Comparison of ENCODE assay signal across 7 cellular contexts in the genomic region with DNA sequence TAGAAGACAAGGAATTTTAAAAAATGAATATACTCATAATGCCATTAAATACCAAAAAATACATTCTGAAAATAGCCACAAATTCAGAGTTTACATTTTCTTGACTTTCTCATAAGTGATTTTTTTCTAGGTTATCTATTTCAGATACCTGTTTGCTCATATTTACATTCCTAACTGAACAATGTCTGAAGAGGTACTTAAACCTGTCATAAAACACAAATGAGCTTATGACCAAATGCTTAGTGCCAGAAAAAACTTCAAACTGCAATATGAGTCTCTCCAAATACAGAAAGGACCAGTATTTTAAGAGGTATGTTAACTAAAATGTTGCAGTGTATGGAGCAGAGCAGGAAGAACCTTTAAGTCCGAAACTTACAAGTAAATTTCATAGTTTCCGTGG.
DNase-seq lines count a peak whose midpoint lies in the region; ATAC-seq, FAIRE-seq and TF ChIP-seq lines count a peak whose summit lies in the region.
"Not testable (repeated sequence)": the region's sequence is repeated elsewhere in the genome, so short reads cannot be mapped to it uniquely, and the experiment has no call there.

No MANE protein-coding gene starts in this region.

- not testable (repeated sequence) for H3K4me3 ChIP-seq in left lung

- intact Hi-C loops in left lung (cut with DNase I): not testable (repeated sequence)

- DNase-seq in DMS79 (lab: John Stamatoyannopoulos, UW) (peak; percentile 18), NCI-H1417 (lab: John Stamatoyannopoulos, UW) (peak; percentile 33 to 84 (median 69)), NCI-H2107 treated with DMSO at 0.1 percent for 48 hours (lab: John Stamatoyannopoulos, UW; ENCODE audit: unreplicated experiment) (peak; percentile 25), NCI-H510A treated with DMSO at 0.1 percent for 48 hours (lab: John Stamatoyannopoulos, UW) (peak; percentile 57), NCI-H748 (lab: John Stamatoyannopoulos, UW; ENCODE audit: unreplicated experiment) (peak; percentile 31)
- not testable (repeated sequence) for DNase-seq in left lung

- TF ChIP-seq CTCF in left lung (IDR thresholded peaks at IDR 0.05): not testable (repeated sequence)

- not testable (repeated sequence) for H3K9me3 ChIP-seq in left lung

- H3K27me3 ChIP-seq in left lung: not testable (repeated sequence)

- H3K36me3 ChIP-seq in left lung: not testable (repeated sequence)

- not testable (repeated sequence) for H3K27ac ChIP-seq in left lung

- peak; percentile 91 for ATAC-seq in left lung

- FAIRE-seq in endometrium (lab: Jason Lieb, UNC): peak; percentile 12

- H3K4me1 ChIP-seq in left lung: not testable (repeated sequence)
